In the genomic region with DNA sequence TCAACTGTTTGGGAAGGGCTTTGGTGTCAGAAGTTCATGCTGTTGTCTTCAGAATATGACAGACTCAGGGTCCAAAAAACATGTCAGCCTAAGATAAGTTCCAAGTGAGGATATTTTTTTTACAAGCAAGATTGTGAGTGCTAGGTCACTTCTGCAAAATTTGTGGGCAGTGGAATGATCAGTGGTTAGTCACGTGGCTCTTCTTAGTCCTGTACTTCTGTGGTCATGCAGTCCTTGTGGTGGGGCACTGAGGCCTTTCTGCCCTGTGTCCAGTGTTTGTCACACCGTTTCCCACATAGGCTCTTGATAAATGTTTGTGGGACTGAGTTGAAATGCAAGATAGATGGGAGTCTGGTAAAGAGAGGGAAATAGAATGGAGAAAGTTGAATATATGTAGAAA, we compare ENCODE assay signal across 19 cellular contexts. TPM values are rescaled to one million over a fixed set of nuclear protein-coding genes. Genes with fewer than 3 reads are reported as not detected.
DNase-seq lines count a peak whose midpoint lies in the region; ATAC-seq, FAIRE-seq and TF ChIP-seq lines count a peak whose summit lies in the region.
"Had no signal": no experiment of that assay in that cellular context is flagged by ENCODE, and none has a peak within 500 bp of the region (broad histone marks: within the 10 kb centered on the region; RNA-seq: fewer than 3 reads in every experiment).

No MANE protein-coding gene starts in this region.

- H3K27me3 ChIP-seq in osteoblast (ENCODE audit: insufficient read depth, low read length) (no peaks in the 10 kb centered on the region), trophoblast cell (ENCODE audit: insufficient read depth, low read length) (no peaks in the 10 kb centered on the region), Peyer's patch (no peaks in the 10 kb centered on the region)
- H3K27me3 ChIP-seq: MG63 had no signal

- no peak overlapping the region for H2BK12ac ChIP-seq in trophoblast cell (ENCODE audit: low read length)

- ATAC-seq in GM18502 (IDR thresholded peaks at IDR 0.05; ENCODE audit: poor library complexity, unreplicated experiment) (no peak), T-cell (replicated peaks in 1 of 4) (no peak)

- H3K4me1 ChIP-seq in osteoblast (ENCODE audit: insufficient read depth, low read length) (peaks cover 57% of the 10 kb centered on the region), trophoblast cell (ENCODE audit: control insufficient read depth in 1 of 2, insufficient read depth in 2 of 2, low read length in 2 of 2) (peaks cover 7 to 18% of the 10 kb centered on the region in 2 experiments), Peyer's patch (peaks cover 0 to 26% (median 0%) of the 10 kb centered on the region in 4 donors)
- H3K4me1 ChIP-seq: parathyroid adenoma had no signal

- H3K9me3 ChIP-seq in osteoblast (ENCODE audit: low read depth, low read length) = no peaks in the 10 kb centered on the region
- H3K9me3 ChIP-seq in trophoblast cell (ENCODE audit: insufficient read depth, low read depth, low read length) = no peaks in the 10 kb centered on the region
- H3K9me3 ChIP-seq in Peyer's patch = no peaks in the 10 kb centered on the region
- H3K9me3 ChIP-seq: MG63, thoracic aorta had no signal

- no peak overlapping the region for H4K8ac ChIP-seq in trophoblast cell (ENCODE audit: low read depth, low read length)

- H2AK5ac ChIP-seq in trophoblast cell (ENCODE audit: low read length) = no peak overlapping the region

- H3K4me1 Mint-ChIP-seq in chondrocyte (ENCODE audit: low read depth) (peaks cover 86% of the 10 kb centered on the region), T-cell (peaks cover 5 to 15% (median 11%) of the 10 kb centered on the region in 3 donors)

- H3K36me3 Mint-ChIP-seq in chondrocyte (ENCODE audit: low read depth) (peaks cover 5% of the 10 kb centered on the region), T-cell (peaks cover 5% of the 10 kb centered on the region)
- H3K36me3 Mint-ChIP-seq: activated naive CD4-positive, alpha-beta T cell treated with anti-CD3 and anti-CD28 coated beads, Interleukin-2, amount 10 ng/mL, durations not matched to agents 7 days and 5 days had no signal

- H3K4me2 ChIP-seq in osteoblast (ENCODE audit: insufficient read depth, low read length) (no peak overlapping the region), trophoblast cell (ENCODE audit: low read length) (no peak overlapping the region)

- no peak overlapping the region for H3K14ac ChIP-seq in trophoblast cell (ENCODE audit: low read length)

- no peaks in the 10 kb centered on the region for H3K9me3 Mint-ChIP-seq in chondrocyte (ENCODE audit: low read depth)
- no peaks in the 10 kb centered on the region for H3K9me3 Mint-ChIP-seq in T-cell
- H3K9me3 Mint-ChIP-seq: activated naive CD4-positive, alpha-beta T cell treated with anti-CD3 and anti-CD28 coated beads, Interleukin-2, amount 10 ng/mL, durations not matched to agents 7 days and 5 days had no signal

- peaks cover 22% of the 10 kb centered on the region for H3K79me2 ChIP-seq in osteoblast (ENCODE audit: insufficient read depth, low read length)
- peaks cover under 1% of the 10 kb centered on the region for H3K79me2 ChIP-seq in trophoblast cell (ENCODE audit: control insufficient read depth, insufficient read depth, low read length, poor library complexity)

- H3K18ac ChIP-seq in trophoblast cell (ENCODE audit: low read length) = no peak overlapping the region

- DNase-seq in GM12891 (ENCODE audit: insufficient read length, low spot score) (no peak), NOMO-1 treated with dmso at 0.1 percent for 144 hours (lab: John Stamatoyannopoulos, UW; ENCODE audit: unreplicated experiment) (peak; percentile 40), chondrocyte (ENCODE audit: low spot score) (no peak), osteoblast (ENCODE audit: insufficient read length, low spot score, missing footprints) (peak; percentile 29), trophoblast cell (no peak), Peyer's patch (no peak), T-cell (no peak)
- DNase-seq: activated CD4-positive, CD25-positive, alpha-beta regulatory T cell treated with anti-CD3 and anti-CD28 coated beads, Interleukin-2, amount 50 U/mL, for 72 hours; activated naive CD4-positive, alpha-beta T cell treated with anti-CD3 and anti-CD28 coated beads, Interleukin-2, amount 10 ng/mL, durations not matched to agents 7 days and 5 days; caudate nucleus; foreskin melanocyte; MG63; NCI-H2107; NK-92 treated with Interleukin-12 subunit alpha and Interleukin-12 subunit beta, amount 100 ng/mL, for 24 hours had no signal

- peak overlapping the region; percentile 57 for H3K27ac Mint-ChIP-seq in chondrocyte (ENCODE audit: unreplicated experiment)
- H3K27ac Mint-ChIP-seq in T-cell = no peak overlapping the region
- H3K27ac Mint-ChIP-seq: activated naive CD4-positive, alpha-beta T cell treated with anti-CD3 and anti-CD28 coated beads, Interleukin-2, amount 10 ng/mL, durations not matched to agents 7 days and 5 days; B cell had no signal

- no peaks in the 10 kb centered on the region for H3K36me3 ChIP-seq in osteoblast (ENCODE audit: insufficient read depth, low read length)
- no peaks in the 10 kb centered on the region for H3K36me3 ChIP-seq in trophoblast cell (ENCODE audit: control insufficient read depth in 1 of 2, insufficient read depth in 2 of 2, low read length in 2 of 2)
- H3K36me3 ChIP-seq in Peyer's patch = no peaks in the 10 kb centered on the region
- H3K36me3 ChIP-seq: MG63, thoracic aorta had no signal

- H3K79me1 ChIP-seq in trophoblast cell (ENCODE audit: low read length) = peaks cover 7% of the 10 kb centered on the region

- H4K91ac ChIP-seq in trophoblast cell (ENCODE audit: low read depth, low read length) = no peak overlapping the region

- FAIRE-seq in GM12891 (lab: Jason Lieb, UNC) = peak; percentile 23
- FAIRE-seq: endometrium had no signal

- H2BK120ac ChIP-seq in trophoblast cell (ENCODE audit: insufficient read depth, low read length, poor library complexity) = no peak overlapping the region

- H3K27me3 Mint-ChIP-seq in chondrocyte (ENCODE audit: low read depth) (no peaks in the 10 kb centered on the region), T-cell (peaks cover 17 to 21% of the 10 kb centered on the region in 2 donors)

- H4K12ac ChIP-seq in trophoblast cell (ENCODE audit: low read depth, low read length) = no peak overlapping the region

- whole genome bisulfite sequencing in trophoblast cell (ENCODE audit: extremely low coverage, insufficient coverage, insufficient read length) = no CpG with 5 or more reads among the region's 2 CpGs

- no peak overlapping the region for H2BK5ac ChIP-seq in trophoblast cell (ENCODE audit: low read depth, low read length, poor library complexity)

- no peak overlapping the region for H3K4me3 ChIP-seq in osteoblast (ENCODE audit: insufficient read depth, low read length)
- H3K4me3 ChIP-seq in trophoblast cell (ENCODE audit: low read depth, low read length) = no peak overlapping the region
- H3K4me3 ChIP-seq in Peyer's patch = no peak overlapping the region
- H3K4me3 ChIP-seq: MG63, thoracic aorta had no signal

- H3K27ac ChIP-seq in osteoblast (ENCODE audit: low read depth, low read length) = no peak overlapping the region
- H3K27ac ChIP-seq in trophoblast cell (ENCODE audit: low read depth, low read length) = no peak overlapping the region
- H3K27ac ChIP-seq in Peyer's patch = no peak overlapping the region
- H3K27ac ChIP-seq: parathyroid adenoma, thoracic aorta had no signal

- H3K23ac ChIP-seq in trophoblast cell (ENCODE audit: low read length) = no peak overlapping the region

- H3K4me3 Mint-ChIP-seq in chondrocyte (ENCODE audit: unreplicated experiment) (no peak overlapping the region), T-cell (no peak overlapping the region)
- H3K4me3 Mint-ChIP-seq: activated naive CD4-positive, alpha-beta T cell treated with anti-CD3 and anti-CD28 coated beads, Interleukin-2, amount 10 ng/mL, durations not matched to agents 7 days and 5 days; B cell had no signal

- H4K20me1 ChIP-seq in osteoblast (ENCODE audit: insufficient read depth, low read length) = no peaks in the 10 kb centered on the region

- H3K9ac ChIP-seq in trophoblast cell (ENCODE audit: low read length) = no peak overlapping the region
- H3K9ac ChIP-seq: parathyroid adenoma had no signal

- TF ChIP-seq CTCF in chondrocyte (IDR thresholded peaks at IDR 0.05) (no peak), osteoblast (IDR thresholded peaks at IDR 0.05; ENCODE audit: extremely low read depth, low read depth, low read length) (no peak), Peyer's patch (IDR thresholded peaks at IDR 0.05) (no peak)

- POLR2A ChIA-PET in T-cell (lab: Charles Lee) = interaction anchor here in 1 of 2 donors (0.6 kb wide), 1 partner anchor 8 kb away, joined by 3 read pairs; no protein-coding TSS in a partner anchor

- CTCF ChIA-PET in T-cell (lab: Charles Lee) = no interaction called here

- no peak overlapping the region for H3K4ac ChIP-seq in trophoblast cell (ENCODE audit: low read depth, low read length)

- TF ChIP-seq POLR2A in GM12891 (IDR thresholded peaks at IDR 0.05; ENCODE audit: low read depth, low read length) (no peak), Peyer's patch (IDR thresholded peaks at IDR 0.05) (no peak)

- H2AFZ ChIP-seq in osteoblast (ENCODE audit: low read length) (no peak overlapping the region), trophoblast cell (ENCODE audit: insufficient read depth, low read length, poor library complexity) (no peak overlapping the region)
- H2AFZ ChIP-seq: parathyroid adenoma had no signal

TF ChIP-seq in GM12891, 5 proteins besides CTCF, POLR2A, EP300 and RAD21:
- TF ChIP-seq SPI1 (IDR thresholded peaks at IDR 0.05; ENCODE audit: low read depth, low read length) = peak; percentile 77
- TF ChIP-seq PAX5 (IDR thresholded peaks at IDR 0.05; ENCODE audit: insufficient read depth, low read length, severe bottlenecking) = no peak

RNA-seq across cellular contexts. Expression of gene RGL1, which starts 5.3 kb away (rescaled TPM):
- 6.6 TPM for polyA plus RNA-seq in GM12891 (2012; ENCODE audit: low read depth, missing spikeins)
- 20.9 to 37.9 TPM (median 21.1 TPM) in 3 replicates for total RNA-seq in chondrocyte
- 24.6 and 25.3 TPM in 2 replicates for total RNA-seq in osteoblast
- 4.7 and 4.9 TPM in 2 replicates for polyA plus RNA-seq in trophoblast cell (2013)
- total RNA-seq in Peyer's patch = 10 to 100 TPM in 3 of 4 donors, 1 to 10 TPM in 1; 8.9 to 32.2 (median 13.2) TPM
- total RNA-seq in T-cell = 1 to 10 TPM; 1.7 to 3.3 (median 2.3) TPM

Comparison
In these comparisons a context has a peak if more than half of its experiments do, and no peak if none do; other contexts are left out.
1. DNase-seq: peak in NOMO-1 treated with dmso at 0.1 percent for 144 hours (single experiment) and osteoblast (single experiment); none in GM12891 (single experiment), chondrocyte (single experiment), trophoblast cell (0 of 2), Peyer's patch (0 of 3) and T-cell (0 of 34).